ENCODE assay signal across 8 cellular contexts in genomic region chr12:12696562-12697383, GRCh38. TPM values are rescaled to one million over a fixed set of nuclear protein-coding genes. Genes with fewer than 3 reads are reported as not detected.
DNase-seq lines count a peak whose midpoint lies in the region; ATAC-seq and TF ChIP-seq lines count a peak whose summit lies in the region.

No MANE protein-coding gene starts in this region.

- peaks cover 17 to 37% of the 10 kb centered on the region in 2 donors for H3K36me3 Mint-ChIP-seq in activated naive CD4-positive, alpha-beta T cell treated with anti-CD3 and anti-CD28 coated beads, Interleukin-2, amount 50 U/mL, for 72 hours
- H3K36me3 Mint-ChIP-seq in osteocyte (ENCODE audit: unreplicated experiment): no peaks in the 10 kb centered on the region

- H3K79me2 ChIP-seq in SK-N-SH (ENCODE audit: insufficient read depth): no peaks in the 10 kb centered on the region

- H3K9me2 ChIP-seq in SK-N-SH: no peaks in the 10 kb centered on the region

- H3K4me3 ChIP-seq in HAP-1 (peak overlapping the region; percentile 41), MG63 (peak overlapping the region; percentile 35), SK-N-SH (ENCODE audit: low read depth in 2 of 2, low read length in 1 of 2) (peak overlapping the region; percentile 66 to 68), thymus (ENCODE audit: low read length) (peak overlapping the region; percentile 73)

- peak; percentile 76 for ATAC-seq in activated naive CD4-positive, alpha-beta T cell treated with anti-CD3 and anti-CD28 coated beads, Interleukin-2, amount 50 U/mL, for 72 hours

- H3K4me1 ChIP-seq in HAP-1: peaks cover 20% of the 10 kb centered on the region
- H3K4me1 ChIP-seq in SK-N-SH (ENCODE audit: control insufficient read depth in 1 of 2, insufficient read depth in 2 of 2, low read depth in 1 of 2, low read length in 1 of 2): peaks cover 0 to 7% of the 10 kb centered on the region in 2 experiments; a peak in 2 of 4 replicates
- peaks cover 6% of the 10 kb centered on the region for H3K4me1 ChIP-seq in thymus (ENCODE audit: control insufficient read depth, insufficient read depth, low read length)

- H3K36me3 ChIP-seq in HAP-1 (replicated peaks) (no peaks in the 10 kb centered on the region), MG63 (no peaks in the 10 kb centered on the region), SK-N-SH (replicated peaks in 1 of 2; ENCODE audit: control insufficient read depth in 1 of 2, insufficient read depth in 2 of 2, low read length in 1 of 2) (no peaks in the 10 kb centered on the region), thymus (ENCODE audit: control insufficient read depth, insufficient read depth) (no peaks in the 10 kb centered on the region)

- H3K4me3 Mint-ChIP-seq in osteocyte (ENCODE audit: unreplicated experiment): peak overlapping the region; percentile 89

- POLR2A ChIA-PET in SK-N-SH (lab: Yijun Ruan, JAX): no interaction called here

- no peaks in the 10 kb centered on the region for H3K27me3 Mint-ChIP-seq in osteocyte (ENCODE audit: unreplicated experiment)

- peak; percentile 87 for DNase-seq in ELF-1 (ENCODE audit: low read depth, low spot score)
- DNase-seq in HAP-1 (ENCODE audit: low spot score in 2 of 2): peak; percentile 76 to 90
- peak; percentile 66 for DNase-seq in MG63
- peak; percentile 72 for DNase-seq in SK-N-SH
- peak; percentile 90 to 91 for DNase-seq in activated naive CD4-positive, alpha-beta T cell treated with anti-CD3 and anti-CD28 coated beads, Interleukin-2, amount 50 U/mL, for 72 hours (ENCODE audit: low spot score in 2 of 2)
- peak; percentile 85 to 96 (median 91) for DNase-seq in head of caudate nucleus
- DNase-seq in osteocyte (ENCODE audit: extremely low spot score, unreplicated experiment): peak; percentile 95

- no peak for TF ChIP-seq CTCF in SK-N-SH (IDR thresholded peaks at IDR 0.05)
- no peak for TF ChIP-seq CTCF in osteocyte (IDR thresholded peaks at IDR 0.05)

- peaks cover 22% of the 10 kb centered on the region for H3K4me1 Mint-ChIP-seq in osteocyte (ENCODE audit: unreplicated experiment)

- peak overlapping the region; percentile 74 for H3K4me2 ChIP-seq in SK-N-SH

- H4K20me1 ChIP-seq in SK-N-SH (ENCODE audit: insufficient read depth): no peaks in the 10 kb centered on the region

- H3K27ac ChIP-seq in SK-N-SH (ENCODE audit: low read depth in 2 of 2, low read length in 1 of 2) (peak overlapping the region; percentile 82 to 99), thymus (ENCODE audit: low read depth) (peak overlapping the region; percentile 98)

- H3F3A ChIP-seq in SK-N-SH (replicated peaks; ENCODE audit: insufficient read depth): no peaks in the 10 kb centered on the region

- H3K9me3 ChIP-seq in HAP-1: no peaks in the 10 kb centered on the region
- no peaks in the 10 kb centered on the region for H3K9me3 ChIP-seq in MG63
- no peaks in the 10 kb centered on the region for H3K9me3 ChIP-seq in SK-N-SH
- no peaks in the 10 kb centered on the region for H3K9me3 ChIP-seq in thymus (ENCODE audit: control insufficient read depth)

- intact Hi-C loops in head of caudate nucleus (cut with DNase I): loop anchor here (5.0 kb wide), 3 partner anchors 84 to 319 kb away; partner anchors contain the start of genes CREBL2 and DUSP16

- peak overlapping the region; percentile 87 for H3K9ac ChIP-seq in SK-N-SH

- H3K27me3 ChIP-seq in HAP-1 (ENCODE audit: low read depth) (no peaks in the 10 kb centered on the region), MG63 (no peaks in the 10 kb centered on the region), SK-N-SH (ENCODE audit: insufficient read depth) (no peaks in the 10 kb centered on the region), thymus (ENCODE audit: control insufficient read depth, insufficient read depth) (no peaks in the 10 kb centered on the region)

- CTCF ChIA-PET in SK-N-SH (lab: Yijun Ruan, JAX): interaction anchor here (0.8 to 2.0 kb wide), 6 partner anchors 19 to 619 kb away, joined by 3 to 9 read pairs (median 4); partner anchors contain the start of gene CDKN1B

- no peak for TF ChIP-seq RAD21 in SK-N-SH (IDR thresholded peaks at IDR 0.05; ENCODE audit: low read length)

- peak overlapping the region; percentile 97 to 98 for H3K27ac Mint-ChIP-seq in activated naive CD4-positive, alpha-beta T cell treated with anti-CD3 and anti-CD28 coated beads, Interleukin-2, amount 50 U/mL, for 72 hours
- H3K27ac Mint-ChIP-seq in osteocyte (ENCODE audit: unreplicated experiment): peak overlapping the region; percentile 100

- WGBS in SK-N-SH (ENCODE audit: low lambda C conversion rate): 2% methylated on average over 29 of the region's 29 CpGs
- 1% methylated on average over 29 of the region's 29 CpGs for WGBS in thymus

- no peaks in the 10 kb centered on the region for H3K9me3 Mint-ChIP-seq in activated naive CD4-positive, alpha-beta T cell treated with anti-CD3 and anti-CD28 coated beads, Interleukin-2, amount 50 U/mL, for 72 hours
- no peaks in the 10 kb centered on the region for H3K9me3 Mint-ChIP-seq in osteocyte (ENCODE audit: unreplicated experiment)

- TF ChIP-seq EP300 in SK-N-SH (IDR thresholded peaks at IDR 0.05; ENCODE audit: borderline replicate concordance in 1 of 2, low read depth in 1 of 2, low read length in 1 of 2): no peak

- peak overlapping the region; percentile 96 for H2AFZ ChIP-seq in SK-N-SH (ENCODE audit: low read depth)

- in situ Hi-C loops in HAP-1 (cut with MboI; ENCODE audit: low sequenced_read_pairs): loop anchor here (5.0 kb wide), 1 partner anchor 34 kb away; no protein-coding TSS in a partner anchor

TF ChIP-seq in SK-N-SH, 30 proteins besides CTCF, POLR2A, EP300 and RAD21 (continues in another document):
- TF ChIP-seq MEF2A (IDR thresholded peaks at IDR 0.05; ENCODE audit: borderline replicate concordance, low read depth): no peak
- TF ChIP-seq CHD2 (IDR thresholded peaks at IDR 0.05; ENCODE audit: low read length, partially characterized antibody): no peak
- TF ChIP-seq SIN3A (IDR thresholded peaks at IDR 0.05; ENCODE audit: borderline replicate concordance, low read depth, low read length): 0 out of 2 replicates have a peak, but pooled peaks have one; percentile 72
- peak; percentile 94 for TF ChIP-seq MXI1 (IDR thresholded peaks at IDR 0.05; ENCODE audit: low read depth, low read length)
- TF ChIP-seq TEAD4 (IDR thresholded peaks at IDR 0.05; ENCODE audit: borderline replicate concordance, insufficient read depth): no peak
- TF ChIP-seq, protein P1, sequence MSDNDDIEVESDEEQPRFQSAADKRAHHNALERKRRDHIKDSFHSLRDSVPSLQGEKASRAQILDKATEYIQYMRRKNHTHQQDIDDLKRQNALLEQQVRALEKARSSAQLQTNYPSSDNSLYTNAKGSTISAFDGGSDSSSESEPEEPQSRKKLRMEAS (IDR thresholded peaks at IDR 0.05; ENCODE audit: low read depth): peak; percentile 65
- TF ChIP-seq FOXJ3 (CRISPR knock-in tag; IDR thresholded peaks at IDR 0.05): peak; percentile 65; the same call in 1 of the 2 replicates
- TF ChIP-seq REST (IDR thresholded peaks at IDR 0.05; ENCODE audit: low read depth, low read length): no peak
- TF ChIP-seq RFX5 (IDR thresholded peaks at IDR 0.05; ENCODE audit: low read length): no peak
- TF ChIP-seq POLR2AphosphoS5 (IDR thresholded peaks at IDR 0.05; ENCODE audit: low read depth, low read length): 0 out of 2 replicates have a peak, but pooled peaks have one; percentile 0
- peak; percentile 87 for TF ChIP-seq NRF1 (IDR thresholded peaks at IDR 0.05; ENCODE audit: low read depth, low read length)

RNA-seq across cellular contexts. Expression of gene GPR19, which starts 0.8 kb away (rescaled TPM):
- total RNA-seq in MG63 (2014; rRNA removed; shearing (Covaris generic); ENCODE audit: low replicate concordance): 0.59 TPM in 1 of 2 replicates, not detected in the other
- polyA plus RNA-seq in SK-N-SH (2012; rRNA removed): 0.41 and 0.55 TPM in 2 replicates
- 0.37 and 0.39 TPM in 2 replicates for polyA plus RNA-seq in SK-N-SH (2012; cell fraction: cytosol; rRNA removed)
- polyA plus RNA-seq in SK-N-SH (2012; cell fraction: nucleus; rRNA removed): 0.23 and 0.66 TPM in 2 replicates
- 10 to 100 TPM; 24.8 to 27.5 TPM for total RNA-seq in activated naive CD4-positive, alpha-beta T cell treated with anti-CD3 and anti-CD28 coated beads, Interleukin-2, amount 50 U/mL, for 72 hours
- 0.84 TPM in 1 of 2 replicates, not detected in the other for total RNA-seq in osteocyte
- polyA plus RNA-seq in thymus: 2.4 TPM

RNA-seq across cellular contexts. Expression of gene CDKN1B, which starts 20.4 kb away (rescaled TPM):
- total RNA-seq in MG63 (2014; rRNA removed; shearing (Covaris generic); ENCODE audit: low replicate concordance): 35.1 and 57.9 TPM in 2 replicates
- polyA plus RNA-seq in SK-N-SH (2012; rRNA removed) (6.8 and 9.2 TPM in 2 replicates), thymus (103 TPM)
- 6.9 and 8.8 TPM in 2 replicates for polyA plus RNA-seq in SK-N-SH (2012; cell fraction: cytosol; rRNA removed)
- polyA plus RNA-seq in SK-N-SH (2012; cell fraction: nucleus; rRNA removed): 7.4 and 8.4 TPM in 2 replicates
- 10 to 100 TPM; 39.7 to 46.6 TPM for total RNA-seq in activated naive CD4-positive, alpha-beta T cell treated with anti-CD3 and anti-CD28 coated beads, Interleukin-2, amount 50 U/mL, for 72 hours
- total RNA-seq in osteocyte: 76.4 and 78.9 TPM in 2 replicates

Comparison
In these comparisons a context has a peak if more than half of its experiments do, and no peak if none do; other contexts are left out.
1. Peak in every context shown above with its lines: DNase-seq, ATAC-seq, H3K4me3 ChIP-seq and H3K27ac ChIP-seq.
2. RNA of gene GPR19, which starts 0.8 kb away (total RNA-seq): 24.8 to 27.5 TPM in activated naive CD4-positive, alpha-beta T cell treated with anti-CD3 and anti-CD28 coated beads, Interleukin-2, amount 50 U/mL, for 72 hours; 0.59 TPM in MG63 and 0.84 TPM in osteocyte; every median in the first group is over 10 times any median in the second.